Comparison of ENCODE assay signal across 20 cellular contexts in genomic region chr3:113247051-113247450, GRCh38. TPM values are rescaled to one million over a fixed set of nuclear protein-coding genes. Genes with fewer than 3 reads are reported as not detected.
DNase-seq lines count a peak whose midpoint lies in the region; ATAC-seq and TF ChIP-seq lines count a peak whose summit lies in the region.
"Had no signal": no experiment of that assay in that cellular context is flagged by ENCODE, and none has a peak within 500 bp of the region (broad histone marks: within the 10 kb centered on the region; RNA-seq: fewer than 3 reads in every experiment).

No MANE protein-coding gene starts in this region.

- peaks cover 25% of the 10 kb centered on the region for H3K36me3 Mint-ChIP-seq in brain
- H3K36me3 Mint-ChIP-seq in stimulated activated memory B cell treated with anti-CD40 and anti-IgM and Interleukin-4, amounts not matched to agents 10 μg/mL and 1 μg/mL and 100 μg/mL, for 72 hours: no peaks in the 10 kb centered on the region
- no peaks in the 10 kb centered on the region for H3K36me3 Mint-ChIP-seq in CD8-positive, alpha-beta memory T cell
- H3K36me3 Mint-ChIP-seq: memory B cell had no signal

- peak overlapping the region; percentile 84 to 95 (median 93) for H3K27ac Mint-ChIP-seq in brain
- H3K27ac Mint-ChIP-seq in stimulated activated memory B cell treated with anti-CD40 and anti-IgM and Interleukin-4, amounts not matched to agents 10 μg/mL and 1 μg/mL and 100 μg/mL, for 72 hours: no peak overlapping the region
- H3K27ac Mint-ChIP-seq in CD8-positive, alpha-beta memory T cell: no peak overlapping the region
- H3K27ac Mint-ChIP-seq: activated CD4-positive, alpha-beta T cell treated with anti-CD3 and anti-CD28 coated beads, Interleukin-2, amount 10 ng/mL, durations not matched to agents 24 days and 14 days; CD4-positive, alpha-beta T cell; memory B cell had no signal

- H3K27ac ChIP-seq in muscle layer of duodenum (ENCODE audit: low read length): peak overlapping the region; percentile 78
- H3K27ac ChIP-seq in CD8-positive, alpha-beta memory T cell (ENCODE audit: low read depth, low read length): no peak overlapping the region
- H3K27ac ChIP-seq: right lobe of liver had no signal

- peak; percentile 16 for DNase-seq in CD1c-positive myeloid dendritic cell (ENCODE audit: extremely low spot score)
- DNase-seq in NCI-H1436 treated with DMSO at 0.1 percent for 48 hours (lab: John Stamatoyannopoulos, UW): no peak
- DNase-seq in activated naive CD4-positive, alpha-beta T cell treated with anti-CD3 and anti-CD28 coated beads, Interleukin-2, amount 50 U/mL, for 16 hours: no peak
- no peak for DNase-seq in CD8-positive, alpha-beta memory T cell
- DNase-seq: activated CD4-positive, alpha-beta T cell treated with anti-CD3 and anti-CD28 coated beads, Interleukin-2, amount 10 ng/mL, durations not matched to agents 24 days and 14 days; aorta; CD4-positive, alpha-beta T cell; KG1; NCI-H1048; NCI-H2081; NCI-H524 treated with DMSO at 0.1 percent for 48 hours; right lobe of liver; stimulated activated CD4-positive, alpha-beta T cell treated with anti-CD3 and anti-CD28 coated beads, Interleukin-4, amount 100 ng/mL, for 24 hours; stimulated activated CD8-positive, alpha-beta memory T cell treated with anti-CD3 and anti-CD28 coated beads, Interleukin-4, amount 100 ng/mL, for 48 hours; upper lobe of left lung had no signal

- H3K4me3 ChIP-seq in muscle layer of duodenum (ENCODE audit: low read depth in 1 of 2, low read length in 2 of 2): no peak overlapping the region
- H3K4me3 ChIP-seq in CD8-positive, alpha-beta memory T cell (ENCODE audit: low read length): no peak overlapping the region
- H3K4me3 ChIP-seq: right lobe of liver, upper lobe of left lung had no signal

- H3K27me3 Mint-ChIP-seq in brain: no peaks in the 10 kb centered on the region
- peaks cover 24% of the 10 kb centered on the region for H3K27me3 Mint-ChIP-seq in stimulated activated memory B cell treated with anti-CD40 and anti-IgM and Interleukin-4, amounts not matched to agents 10 μg/mL and 1 μg/mL and 100 μg/mL, for 72 hours
- peaks cover 11 to 39% of the 10 kb centered on the region in 2 donors for H3K27me3 Mint-ChIP-seq in CD8-positive, alpha-beta memory T cell

- H3K4me3 Mint-ChIP-seq in brain: peak overlapping the region; percentile 14 to 73 (median 65)
- H3K4me3 Mint-ChIP-seq in stimulated activated memory B cell treated with anti-CD40 and anti-IgM and Interleukin-4, amounts not matched to agents 10 μg/mL and 1 μg/mL and 100 μg/mL, for 72 hours: peak overlapping the region; percentile 2
- no peak overlapping the region for H3K4me3 Mint-ChIP-seq in CD8-positive, alpha-beta memory T cell
- H3K4me3 Mint-ChIP-seq: activated CD4-positive, alpha-beta T cell treated with anti-CD3 and anti-CD28 coated beads, Interleukin-2, amount 10 ng/mL, durations not matched to agents 24 days and 14 days; CD4-positive, alpha-beta T cell; memory B cell had no signal

- ATAC-seq in stimulated activated memory B cell treated with anti-CD40 and anti-IgM and Interleukin-4, amounts not matched to agents 10 μg/mL and 1 μg/mL and 100 μg/mL, for 72 hours: no peak
- ATAC-seq in GM18502 (IDR thresholded peaks at IDR 0.05; ENCODE audit: poor library complexity, unreplicated experiment): no peak

- H3K9me3 Mint-ChIP-seq in brain: no peaks in the 10 kb centered on the region
- no peaks in the 10 kb centered on the region for H3K9me3 Mint-ChIP-seq in stimulated activated memory B cell treated with anti-CD40 and anti-IgM and Interleukin-4, amounts not matched to agents 10 μg/mL and 1 μg/mL and 100 μg/mL, for 72 hours
- no peaks in the 10 kb centered on the region for H3K9me3 Mint-ChIP-seq in CD8-positive, alpha-beta memory T cell
- H3K9me3 Mint-ChIP-seq: activated CD4-positive, alpha-beta T cell treated with anti-CD3 and anti-CD28 coated beads, Interleukin-2, amount 10 ng/mL, durations not matched to agents 24 days and 14 days; CD4-positive, alpha-beta T cell; memory B cell had no signal

- H3K4me1 Mint-ChIP-seq in brain: peaks cover 90% of the 10 kb centered on the region
- H3K4me1 Mint-ChIP-seq in stimulated activated memory B cell treated with anti-CD40 and anti-IgM and Interleukin-4, amounts not matched to agents 10 μg/mL and 1 μg/mL and 100 μg/mL, for 72 hours: no peaks in the 10 kb centered on the region
- H3K4me1 Mint-ChIP-seq in CD8-positive, alpha-beta memory T cell: peaks cover 0 to 5% (median 3%) of the 10 kb centered on the region in 3 donors
- H3K4me1 Mint-ChIP-seq: memory B cell had no signal

- CTCF ChIA-PET in CD8-positive, alpha-beta memory T cell (lab: Charles Lee): no interaction called here

- TF ChIP-seq CTCF in brain (conservative IDR thresholded peaks at IDR 0.05): no peak

- H3K36me3 ChIP-seq in muscle layer of duodenum (ENCODE audit: control insufficient read depth in 1 of 2, insufficient read depth in 2 of 2, low read length in 2 of 2): peaks cover 14 to 25% of the 10 kb centered on the region in 2 donors
- H3K36me3 ChIP-seq in CD8-positive, alpha-beta memory T cell (ENCODE audit: insufficient read depth, low read length): no peaks in the 10 kb centered on the region
- H3K36me3 ChIP-seq: right lobe of liver, upper lobe of left lung had no signal

- peaks cover 11 to 45% of the 10 kb centered on the region in 2 donors for H3K4me1 ChIP-seq in muscle layer of duodenum (ENCODE audit: control insufficient read depth in 1 of 2, insufficient read depth in 2 of 2, low read length in 2 of 2)
- no peaks in the 10 kb centered on the region for H3K4me1 ChIP-seq in CD8-positive, alpha-beta memory T cell (ENCODE audit: insufficient read depth, low read length)
- H3K4me1 ChIP-seq: right lobe of liver, upper lobe of left lung had no signal

- H3K9me3 ChIP-seq in muscle layer of duodenum (ENCODE audit: control insufficient read depth in 1 of 2, low read length in 2 of 2): no peaks in the 10 kb centered on the region
- no peaks in the 10 kb centered on the region for H3K9me3 ChIP-seq in CD8-positive, alpha-beta memory T cell (ENCODE audit: low read length)
- H3K9me3 ChIP-seq: right lobe of liver, upper lobe of left lung had no signal

- POLR2A ChIA-PET in CD8-positive, alpha-beta memory T cell (lab: Charles Lee): no interaction called here

- H3K27me3 ChIP-seq in muscle layer of duodenum (ENCODE audit: low read depth, low read length): no peaks in the 10 kb centered on the region
- peaks cover 10% of the 10 kb centered on the region for H3K27me3 ChIP-seq in CD8-positive, alpha-beta memory T cell (ENCODE audit: insufficient read depth, low read length, poor library complexity, severe bottlenecking)
- H3K27me3 ChIP-seq: right lobe of liver, upper lobe of left lung had no signal

RNA-seq across cellular contexts. Expression of gene BOC, which starts 35.7 kb away (rescaled TPM):
- polyA plus RNA-seq in brain (ENCODE audit: insufficient read depth, low read depth, low replicate concordance): 23.3 TPM
- total RNA-seq in CD8-positive, alpha-beta memory T cell: not detected
- polyA plus RNA-seq in CD8-positive, alpha-beta memory T cell: not detected
- total RNA-seq: CD4-positive, alpha-beta T cell had no signal

Comparison
In these comparisons a context has a peak if more than half of its experiments do, and no peak if none do; other contexts are left out.
1. H3K27ac Mint-ChIP-seq: peak in brain (5 of 5); none in stimulated activated memory B cell treated with anti-CD40 and anti-IgM and Interleukin-4, amounts not matched to agents 10 μg/mL and 1 μg/mL and 100 μg/mL, for 72 hours (single experiment) and CD8-positive, alpha-beta memory T cell (0 of 8).
2. H3K4me3 Mint-ChIP-seq: peak in brain (5 of 5) and stimulated activated memory B cell treated with anti-CD40 and anti-IgM and Interleukin-4, amounts not matched to agents 10 μg/mL and 1 μg/mL and 100 μg/mL, for 72 hours (single experiment); none in CD8-positive, alpha-beta memory T cell (0 of 7).
3. RNA of gene BOC, which starts 35.7 kb away (polyA plus RNA-seq): 23.3 TPM in brain (single experiment); not detected in CD8-positive, alpha-beta memory T cell (single experiment); every median in the first group is over 10 times any median in the second.